ENCODE assay signal across 9 cellular contexts in genomic region chr2:74414913-74415761, GRCh38. TPM values are rescaled to one million over a fixed set of nuclear protein-coding genes. Genes with fewer than 3 reads are reported as not detected.
DNase-seq lines count a peak whose midpoint lies in the region; ATAC-seq, FAIRE-seq and TF ChIP-seq lines count a peak whose summit lies in the region.
"Had no signal": no experiment of that assay in that cellular context is flagged by ENCODE, and none has a peak within 500 bp of the region (broad histone marks: within the 10 kb centered on the region; RNA-seq: fewer than 3 reads in every experiment).

No MANE protein-coding gene starts in this region.

- intact Hi-C loops in left ventricle myocardium inferior (cut with micrococcal nuclease): no loop called here

- no peak for FAIRE-seq in small intestine (lab: Jason Lieb, UNC)

- H3K36me3 ChIP-seq in left ventricle myocardium inferior (no peaks in the 10 kb centered on the region), small intestine (ENCODE audit: control insufficient read depth in 2 of 2, insufficient read depth in 2 of 2, low read length in 2 of 2) (no peaks in the 10 kb centered on the region)

- DNase-seq in AG10803 (ENCODE audit: low read depth) (peak; percentile 34), left ventricle myocardium inferior (peak; percentile 69), small intestine (peak; percentile 37), kidney glomerular epithelial cell (lab: John Stamatoyannopoulos, UW) (no peak), SKM-1 (lab: John Stamatoyannopoulos, UW; ENCODE audit: unreplicated experiment) (no peak), NCI-H2107 treated with DMSO at 0.1 percent for 48 hours (lab: John Stamatoyannopoulos, UW; ENCODE audit: unreplicated experiment) (no peak)
- DNase-seq in activated naive CD4-positive, alpha-beta T cell treated with anti-CD3 and anti-CD28 coated beads, Interleukin-2, amount 50 U/mL, for 16 hours: peak; percentile 30

- 8 to 13% (median 13%) methylated on average over 52 to 62 of the region's 62 CpGs for WGBS in small intestine, 3 donors

- peak overlapping the region; percentile 78 for H3K27ac ChIP-seq in left ventricle myocardium inferior (replicated peaks)
- peak overlapping the region in 1 of 2 donors; percentile 68 for H3K27ac ChIP-seq in small intestine (ENCODE audit: low read depth in 1 of 2, low read length in 1 of 2)

- ATAC-seq in GM19438 (IDR thresholded peaks at IDR 0.05; ENCODE audit: low read depth, unreplicated experiment): peak; percentile 60
- ATAC-seq: HCT116 had no signal

- H3K4me3 ChIP-seq in AG10803 (ENCODE audit: low read length) (peak overlapping the region; percentile 60), left ventricle myocardium inferior (peak overlapping the region; percentile 79), small intestine (ENCODE audit: low read depth in 1 of 2, low read length in 2 of 2) (peak overlapping the region; percentile 41 to 50)

- H3K4me1 ChIP-seq in left ventricle myocardium inferior: peaks cover 35% of the 10 kb centered on the region
- no peaks in the 10 kb centered on the region for H3K4me1 ChIP-seq in small intestine (ENCODE audit: control insufficient read depth in 2 of 2, insufficient read depth in 1 of 2, low read depth in 1 of 2, low read length in 1 of 2)

- TF ChIP-seq CTCF in AG10803 (conservative IDR thresholded peaks at IDR 0.05; ENCODE audit: low read length) (no peak; the same call in 1 of the 2 replicates), left ventricle myocardium inferior (IDR thresholded peaks at IDR 0.05; ENCODE audit: borderline replicate concordance) (peak; percentile 64)

- H3K27me3 ChIP-seq in left ventricle myocardium inferior (ENCODE audit: low read depth) (no peaks in the 10 kb centered on the region), small intestine (ENCODE audit: control insufficient read depth in 2 of 2, insufficient read depth in 2 of 2, low read length in 2 of 2) (peaks cover 0 to 5% of the 10 kb centered on the region in 2 donors)

- H3K9me3 ChIP-seq in left ventricle myocardium inferior (replicated peaks) (no peaks in the 10 kb centered on the region), small intestine (ENCODE audit: control insufficient read depth, low read depth) (no peaks in the 10 kb centered on the region)

RNA-seq across cellular contexts. Expression of gene C2orf81, which starts 6.3 kb away (rescaled TPM):
- 0.82 TPM for total RNA-seq in left ventricle myocardium inferior
- polyA plus RNA-seq in small intestine: 1 to 10 TPM in 1 of 3 donors, under 1 TPM in 2; 0.22 to 1.4 (median 0.81) TPM

RNA-seq across cellular contexts. Expression of gene WDR54, which starts 6.4 kb away (rescaled TPM):
- 2.9 TPM for total RNA-seq in left ventricle myocardium inferior
- 1 to 10 TPM; 1.6 to 8.9 (median 3.5) TPM for polyA plus RNA-seq in small intestine

RNA-seq across cellular contexts. Expression of gene RTKN, which starts 26.6 kb away (rescaled TPM):
- 14.0 TPM for total RNA-seq in left ventricle myocardium inferior
- polyA plus RNA-seq in small intestine: 10 to 100 TPM; 51.1 to 78.7 (median 60.7) TPM

RNA-seq across cellular contexts. Expression of gene DCTN1, which starts 35.0 kb away (rescaled TPM):
- total RNA-seq in left ventricle myocardium inferior: 201 TPM
- 10 to 100 TPM; 72.7 to 92.8 (median 80.2) TPM for polyA plus RNA-seq in small intestine

RNA-seq across cellular contexts. Expression of gene INO80B, which starts 39.8 kb away (rescaled TPM):
- total RNA-seq in left ventricle myocardium inferior: 19.3 TPM
- polyA plus RNA-seq in small intestine: 10 to 100 TPM; 28.7 to 43.8 (median 38.6) TPM

Comparison
In these comparisons a context has a peak if more than half of its experiments do, and no peak if none do; other contexts are left out.
1. DNase-seq: peak in AG10803 (single experiment), activated naive CD4-positive, alpha-beta T cell treated with anti-CD3 and anti-CD28 coated beads, Interleukin-2, amount 50 U/mL, for 16 hours (single experiment), left ventricle myocardium inferior (single experiment) and small intestine (single experiment); none in kidney glomerular epithelial cell (single experiment), SKM-1 (single experiment) and NCI-H2107 treated with DMSO at 0.1 percent for 48 hours (single experiment).
2. Peak in every context shown above with its lines, with median percentiles within 50 percentile points of each other: H3K4me3 ChIP-seq.